9 cellular contexts compared by ENCODE assay signal in the genomic region with DNA sequence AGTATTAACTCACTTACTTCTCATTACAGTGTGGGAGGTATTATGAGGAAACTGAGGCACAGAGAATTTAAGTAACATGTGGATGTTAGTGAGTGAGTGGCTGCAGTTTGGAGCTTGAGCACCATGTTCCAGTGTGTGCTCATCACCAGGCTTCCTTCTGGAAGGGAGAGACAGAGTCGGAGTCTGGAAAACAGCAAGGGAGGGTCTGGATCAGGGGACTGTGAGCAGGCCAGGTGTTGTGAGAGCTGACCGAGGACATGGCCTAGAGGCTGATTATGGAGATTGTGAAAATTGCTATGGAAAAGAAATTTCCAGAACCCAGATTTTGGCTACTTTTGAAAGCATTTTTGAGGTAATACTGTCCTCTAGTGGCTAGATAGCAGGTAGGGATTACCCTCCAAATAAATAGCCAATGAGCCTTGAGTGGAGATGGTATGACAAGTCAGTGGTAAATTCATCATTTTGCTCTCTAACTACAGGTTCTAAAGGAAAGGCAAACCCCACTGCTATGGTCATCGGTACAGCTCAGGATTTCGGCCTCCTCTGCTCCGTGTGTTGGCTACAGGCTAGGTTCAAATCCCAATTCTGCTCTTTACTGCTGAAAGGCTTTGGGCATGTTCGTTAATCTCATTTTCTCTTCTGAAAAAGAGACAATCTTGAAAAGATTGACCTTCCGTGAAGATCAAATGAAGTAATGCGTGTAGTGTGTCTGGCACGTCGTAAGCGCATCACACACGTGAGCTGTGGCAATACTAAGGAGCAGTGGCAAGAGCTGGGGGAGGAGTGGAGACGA. TPM values are rescaled to one million over a fixed set of nuclear protein-coding genes. Genes with fewer than 3 reads are reported as not detected.
DNase-seq lines count a peak whose midpoint lies in the region; ATAC-seq and TF ChIP-seq lines count a peak whose summit lies in the region.
"Had no signal": no experiment of that assay in that cellular context is flagged by ENCODE, and none has a peak within 500 bp of the region (broad histone marks: within the 10 kb centered on the region; RNA-seq: fewer than 3 reads in every experiment).

No MANE protein-coding gene starts in this region.

- H3K4me3 Mint-ChIP-seq in stimulated activated naive CD8-positive, alpha-beta T cell treated with anti-CD3 and anti-CD28 coated beads, Interleukin-15, amount 100 ng/mL, for 72 hours = no peak overlapping the region

- H3K27ac Mint-ChIP-seq in stimulated activated naive CD8-positive, alpha-beta T cell treated with anti-CD3 and anti-CD28 coated beads, Interleukin-15, amount 100 ng/mL, for 72 hours = no peak overlapping the region

- no peak for DNase-seq in stimulated activated naive CD8-positive, alpha-beta T cell treated with anti-CD3 and anti-CD28 coated beads, Interleukin-15, amount 100 ng/mL, for 72 hours
- no peak for DNase-seq in stimulated activated naive CD8-positive, alpha-beta T cell treated with anti-CD3 and anti-CD28 coated beads, Interleukin-15, Interleukin-2, amounts not matched to agents 100 U/mL and 50 U/mL, for 24 hours
- DNase-seq in NCI-H460 (ENCODE audit: extremely low read depth, low read depth) = peak; percentile 8
- no peak for DNase-seq in dorsolateral prefrontal cortex
- DNase-seq in activated effector memory CD4-positive, alpha-beta T cell treated with Interleukin-2 at 50 U/mL for 16 hours = no peak

- intact Hi-C loops in dorsolateral prefrontal cortex (cut with DNase I) = loop anchor here in 1 of 2 donors (5.0 kb wide), 1 partner anchor 90 kb away; no protein-coding TSS in a partner anchor

- H3K4me3 ChIP-seq in dorsolateral prefrontal cortex (no peak overlapping the region), neural cell (ENCODE audit: low read length) (no peak overlapping the region)

- H3K4me1 Mint-ChIP-seq in stimulated activated naive CD8-positive, alpha-beta T cell treated with anti-CD3 and anti-CD28 coated beads, Interleukin-15, amount 100 ng/mL, for 72 hours = no peaks in the 10 kb centered on the region

- H4K20me1 ChIP-seq in neural cell (ENCODE audit: insufficient read depth) = no peaks in the 10 kb centered on the region

- no peaks in the 10 kb centered on the region for H3K9me3 Mint-ChIP-seq in stimulated activated naive CD8-positive, alpha-beta T cell treated with anti-CD3 and anti-CD28 coated beads, Interleukin-15, amount 100 ng/mL, for 72 hours

- TF ChIP-seq RAD21 in neural cell (conservative IDR thresholded peaks at IDR 0.05) = peak; percentile 79

- no peak overlapping the region for H3K27ac ChIP-seq in dorsolateral prefrontal cortex
- no peak overlapping the region for H3K27ac ChIP-seq in neural cell (ENCODE audit: low read length)
- H3K27ac ChIP-seq: epithelial cell of prostate had no signal

- no peaks in the 10 kb centered on the region for H3K79me2 ChIP-seq in neural cell (replicated peaks; ENCODE audit: insufficient read depth, low read length)

- no peaks in the 10 kb centered on the region for H3K36me3 ChIP-seq in neural cell (ENCODE audit: insufficient read depth, low read length)

- H3K9me3 ChIP-seq in neural cell (ENCODE audit: low read length) = no peaks in the 10 kb centered on the region

- H3K9ac ChIP-seq in neural cell (ENCODE audit: low read length) = no peak overlapping the region

- no peak overlapping the region for H2AFZ ChIP-seq in neural cell (ENCODE audit: low read depth, low read length)

- H3K27me3 ChIP-seq in dorsolateral prefrontal cortex = no peaks in the 10 kb centered on the region
- no peaks in the 10 kb centered on the region for H3K27me3 ChIP-seq in neural cell (ENCODE audit: insufficient read depth, low read depth, low read length)

- H3F3A ChIP-seq in neural cell (ENCODE audit: insufficient read depth, low read length, poor library complexity, severe bottlenecking) = no peaks in the 10 kb centered on the region

- no peak for TF ChIP-seq EP300 in neural cell (conservative IDR thresholded peaks at IDR 0.05; ENCODE audit: poor library complexity, severe bottlenecking)

- H3K27me3 Mint-ChIP-seq in stimulated activated naive CD8-positive, alpha-beta T cell treated with anti-CD3 and anti-CD28 coated beads, Interleukin-15, amount 100 ng/mL, for 72 hours = peaks cover 34% of the 10 kb centered on the region

- no peak overlapping the region for H3K4me2 ChIP-seq in neural cell (ENCODE audit: low read length)

- TF ChIP-seq CTCF in dorsolateral prefrontal cortex (IDR thresholded peaks at IDR 0.05 in 54 of 56, conservative IDR thresholded peaks at IDR 0.05 in 2 of 56; ENCODE audit: low read depth in 1 of 56, partially characterized antibody in 56 of 56) (peak; percentile 51 to 87 (median 71)), neural cell (IDR thresholded peaks at IDR 0.05; ENCODE audit: poor library complexity, severe bottlenecking) (peak; percentile 72)

- ATAC-seq in stimulated activated naive CD8-positive, alpha-beta T cell treated with anti-CD3 and anti-CD28 coated beads, Interleukin-15, amount 100 ng/mL, for 72 hours = peak; percentile 52
- no peak for ATAC-seq in stimulated activated naive CD8-positive, alpha-beta T cell treated with anti-CD3 and anti-CD28 coated beads, Interleukin-15, Interleukin-2, amounts not matched to agents 100 U/mL and 50 U/mL, for 24 hours
- ATAC-seq in activated CD4-positive, CD25-positive, alpha-beta regulatory T cell treated with anti-CD3 and anti-CD28 coated beads, Interleukin-2, amount 50 U/mL, for 24 hours = no peak
- no peak for ATAC-seq in HG02970 (IDR thresholded peaks at IDR 0.05; ENCODE audit: low FRiP score, unreplicated experiment)

- no peaks in the 10 kb centered on the region for H3K9me2 ChIP-seq in neural cell (ENCODE audit: insufficient read depth, low read length)

TF ChIP-seq in neural cell, 6 proteins besides CTCF, POLR2A, EP300 and RAD21:
- peak; percentile 72 for TF ChIP-seq SMC3 (conservative IDR thresholded peaks at IDR 0.05; ENCODE audit: poor library complexity)
- TF ChIP-seq TAF1 (IDR thresholded peaks at IDR 0.05; ENCODE audit: low read depth) = no peak

RNA-seq across cellular contexts. Expression of a gene that starts 1.1 kb away (rescaled TPM):
- not detected in 2 replicates for total RNA-seq in NCI-H460 (2014; rRNA removed; shearing (Covaris generic))
- not detected in 2 replicates for polyA plus RNA-seq in NCI-H460 (2014; cell fraction: nucleus; rRNA removed)
- under 1 TPM in 6 of 120 experiments, not detected in 114; 0.32 to 0.90 (median 0.62) TPM for total RNA-seq in dorsolateral prefrontal cortex
- polyA plus RNA-seq in neural cell = not detected in 2 replicates
- not detected in 2 replicates for polyA minus RNA-seq in neural cell

RNA-seq across cellular contexts. Expression of a gene that starts 47.4 kb away (rescaled TPM):
- not detected in 2 replicates for total RNA-seq in NCI-H460 (2014; rRNA removed; shearing (Covaris generic))
- not detected in 2 replicates for polyA plus RNA-seq in NCI-H460 (2014; cell fraction: nucleus; rRNA removed)
- under 1 TPM in 1 of 120 experiments, not detected in 119; 0.36 TPM for total RNA-seq in dorsolateral prefrontal cortex
- not detected in 2 replicates for polyA plus RNA-seq in neural cell
- not detected in 2 replicates for polyA minus RNA-seq in neural cell
